Comparison of ENCODE assay signal across 11 cellular contexts in genomic region chr2:25280066-25280687, GRCh38.
DNase-seq lines count a peak whose midpoint lies in the region; ATAC-seq, FAIRE-seq and TF ChIP-seq lines count a peak whose summit lies in the region.
"Had no signal": no experiment of that assay in that cellular context is flagged by ENCODE, and none has a peak within 500 bp of the region (broad histone marks: within the 10 kb centered on the region; RNA-seq: fewer than 3 reads in every experiment).

No MANE protein-coding gene starts in this region.

- peak overlapping the region; percentile 76 for H3K27ac Mint-ChIP-seq in CD8-positive, alpha-beta T cell

- no peak for TF ChIP-seq CTCF in CD8-positive, alpha-beta T cell (IDR thresholded peaks at IDR 0.05)
- TF ChIP-seq CTCF in K562 (IDR thresholded peaks at IDR 0.05 in 2 of 3, conservative IDR thresholded peaks at IDR 0.05 in 1 of 3; ENCODE audit: insufficient read depth in 2 of 3, low read depth in 1 of 3, low read length in 3 of 3) (no peak), psoas muscle (IDR thresholded peaks at IDR 0.05) (no peak)

- H4K91ac ChIP-seq in neuronal stem cell (ENCODE audit: low read depth, low read length, poor library complexity) = no peak overlapping the region

- TF ChIP-seq EP300 in K562 (IDR thresholded peaks at IDR 0.05; ENCODE audit: low read length) = no peak

- no peaks in the 10 kb centered on the region for H3K27me3 ChIP-seq in CD8-positive, alpha-beta T cell (ENCODE audit: insufficient read depth, low read length)
- peaks cover 15 to 33% of the 10 kb centered on the region in 2 experiments; a peak in 4 of 5 replicates for H3K27me3 ChIP-seq in K562 (ENCODE audit: control insufficient read depth in 2 of 2, insufficient read depth in 2 of 2, low read length in 2 of 2)
- no peaks in the 10 kb centered on the region for H3K27me3 ChIP-seq in psoas muscle (ENCODE audit: insufficient read depth in 3 of 3, low read length in 2 of 3)
- no peaks in the 10 kb centered on the region for H3K27me3 ChIP-seq in neuronal stem cell (ENCODE audit: control insufficient read depth in 3 of 3, insufficient read depth in 3 of 3, low read depth in 1 of 3, low read length in 3 of 3)
- H3K27me3 ChIP-seq: heart right ventricle, ovary, stomach had no signal

- FAIRE-seq in K562 (lab: Jason Lieb, UNC) = peak; percentile 58
- FAIRE-seq: HTR-8/SVneo had no signal

- TF ChIP-seq POLR2A in K562 (conservative IDR thresholded peaks at IDR 0.05) = no peak

- BruUV-seq in K562 (replicated peaks; lab: Mats Ljungman, UMichigan) = no TSS peak

- H4K8ac ChIP-seq in neuronal stem cell (ENCODE audit: low read depth, low read length) = no peak overlapping the region

- H3K4ac ChIP-seq in neuronal stem cell (ENCODE audit: low read length) = no peak overlapping the region

- H3K4me1 ChIP-seq in CD8-positive, alpha-beta T cell (ENCODE audit: insufficient read depth, low read length) = peaks cover 84% of the 10 kb centered on the region
- H3K4me1 ChIP-seq in K562 (replicated peaks in 1 of 2; ENCODE audit: control insufficient read depth in 2 of 2, insufficient read depth in 2 of 2, low read length in 2 of 2) (peaks cover 0 to 17% of the 10 kb centered on the region in 2 experiments; a peak in 2 of 5 replicates), psoas muscle (peaks cover 24% of the 10 kb centered on the region), neuronal stem cell (ENCODE audit: control insufficient read depth in 2 of 2, insufficient read depth in 1 of 2, low read depth in 1 of 2, low read length in 2 of 2) (peaks cover 14 to 18% of the 10 kb centered on the region in 2 donors)

- WGBS in K562 (ENCODE audit: insufficient coverage, low coverage, missing lambda C conversion rate) = 16% methylated on average over 5 of the region's 10 CpGs
- WGBS in psoas muscle, 3 donors = 74 to 83% (median 83%) methylated on average over 9 to 10 of the region's 10 CpGs
- WGBS in neuronal stem cell (ENCODE audit: extremely low coverage in 2 of 2, insufficient read length in 2 of 2, insufficient replicate concordance in 1 of 2), 2 donors = no CpG with 5 or more reads among the region's 10 CpGs

- H2BK15ac ChIP-seq in neuronal stem cell (ENCODE audit: low read length) = no peak overlapping the region

- peaks cover 74% of the 10 kb centered on the region for H3K4me1 Mint-ChIP-seq in CD8-positive, alpha-beta T cell (ENCODE audit: low read depth)

- intact Hi-C loops in CD8-positive, alpha-beta T cell (cut with DNase I, micrococcal nuclease) = no loop called here
- intact Hi-C loops in K562 (cut with micrococcal nuclease) (no loop called here), psoas muscle (cut with DNase I) (no loop called here)

- H4K20me1 ChIP-seq in K562 (replicated peaks; ENCODE audit: control insufficient read depth, insufficient read depth, low read length) = 0 out of 2 replicates have a peak, but pooled peaks cover 4% of the 10 kb centered on the region

- no peak for TF ChIP-seq RAD21 in K562 (CRISPR knock-in tag; conservative IDR thresholded peaks at IDR 0.05 in 1 of 2, IDR thresholded peaks at IDR 0.05 in 1 of 2)

- ATAC-seq in CD8-positive, alpha-beta T cell = no peak
- ATAC-seq in K562 = no peak
- ATAC-seq in psoas muscle = no peak

- H2AK5ac ChIP-seq in neuronal stem cell (ENCODE audit: low read depth, low read length) = no peak overlapping the region

- peaks cover 20% of the 10 kb centered on the region for H3K36me3 ChIP-seq in CD8-positive, alpha-beta T cell (ENCODE audit: insufficient read depth, low read length)
- no peaks in the 10 kb centered on the region for H3K36me3 ChIP-seq in K562 (ENCODE audit: control insufficient read depth, insufficient read depth, low read length)
- peaks cover 0 to 31% of the 10 kb centered on the region in 2 donors for H3K36me3 ChIP-seq in psoas muscle (ENCODE audit: insufficient read depth in 1 of 2, low read depth in 1 of 2)
- H3K36me3 ChIP-seq in neuronal stem cell (replicated peaks in 1 of 2; ENCODE audit: control insufficient read depth in 2 of 2, insufficient read depth in 2 of 2, low read length in 2 of 2) = no peaks in the 10 kb centered on the region
- H3K36me3 ChIP-seq: ovary had no signal

- H3K27ac ChIP-seq in CD8-positive, alpha-beta T cell (ENCODE audit: low read depth, low read length) = no peak overlapping the region
- H3K27ac ChIP-seq in K562 (ENCODE audit: extremely low read depth, low read depth, low read length) (no peak overlapping the region), psoas muscle (peak overlapping the region; percentile 83), neuronal stem cell (replicated peaks; ENCODE audit: low read length) (no peak overlapping the region)
- H3K27ac ChIP-seq: ovary had no signal

- peaks cover 33% of the 10 kb centered on the region for H3K36me3 Mint-ChIP-seq in CD8-positive, alpha-beta T cell

- H3K79me1 ChIP-seq in neuronal stem cell (ENCODE audit: low read depth, low read length) = peaks cover 2% of the 10 kb centered on the region

- no peaks in the 10 kb centered on the region for H3K79me2 ChIP-seq in K562 (ENCODE audit: control insufficient read depth, insufficient read depth, low read length)

- H3K27me3 Mint-ChIP-seq in CD8-positive, alpha-beta T cell (ENCODE audit: low read depth) = no peaks in the 10 kb centered on the region

- H3K9me3 Mint-ChIP-seq in CD8-positive, alpha-beta T cell = no peaks in the 10 kb centered on the region

- no peak overlapping the region for H2BK120ac ChIP-seq in neuronal stem cell (ENCODE audit: low read depth, low read length)

- H2BK12ac ChIP-seq in neuronal stem cell (ENCODE audit: low read length) = no peak overlapping the region

- no peak overlapping the region for H3K4me3 ChIP-seq in CD8-positive, alpha-beta T cell (ENCODE audit: low read depth, low read length)
- H3K4me3 ChIP-seq in K562 (no peak overlapping the region), psoas muscle (no peak overlapping the region), neuronal stem cell (ENCODE audit: low read length in 2 of 2) (no peak overlapping the region)
- H3K4me3 ChIP-seq: heart right ventricle, ovary, stomach had no signal

- POLR2A ChIA-PET in CD8-positive, alpha-beta T cell (lab: Charles Lee) = interaction anchor here (1.5 kb wide), 1 partner anchor 15 kb away, joined by 4 read pairs; no protein-coding TSS in a partner anchor
- POLR2A ChIA-PET in K562 (lab: Yijun Ruan, JAX) = interaction anchor here (0.6 kb wide), 1 partner anchor 32 kb away, joined by 6 read pairs; no protein-coding TSS in a partner anchor
- POLR2A ChIA-PET in HEK293T (lab: Yijun Ruan, JAX) = no interaction called here

- H3K18ac ChIP-seq in neuronal stem cell (ENCODE audit: low read length) = no peak overlapping the region

- peak overlapping the region in 1 of 2 experiments; percentile 48; a peak in 1 of 4 replicates for H3K9ac ChIP-seq in K562 (ENCODE audit: insufficient read depth in 1 of 2, low read depth in 2 of 2, low read length in 2 of 2)
- H3K9ac ChIP-seq in neuronal stem cell (ENCODE audit: low read depth, low read length, poor library complexity) = no peak overlapping the region

- CTCF ChIA-PET in CD8-positive, alpha-beta T cell (lab: Charles Lee) = interaction anchor here (0.8 to 2.2 kb wide), 6 partner anchors 14 to 95 kb away, joined by 3 to 6 read pairs (median 4); no protein-coding TSS in a partner anchor
- CTCF ChIA-PET in K562 (lab: Yijun Ruan, JAX; ENCODE audit: low intra/inter-chr PET ratio) (no interaction called here), HEK293T (lab: Yijun Ruan, JAX) (no interaction called here)

- in situ Hi-C loops in K562 (cut with MboI) = no loop called here

- no peak overlapping the region for H2AFZ ChIP-seq in K562 (ENCODE audit: low read depth, low read length)
- no peak overlapping the region for H2AFZ ChIP-seq in neuronal stem cell (ENCODE audit: low read length)

- no peak overlapping the region for H3K4me3 Mint-ChIP-seq in CD8-positive, alpha-beta T cell

- no peak overlapping the region for H3K14ac ChIP-seq in neuronal stem cell (ENCODE audit: low read length)

- H3K9me3 ChIP-seq in CD8-positive, alpha-beta T cell (ENCODE audit: low read length) = no peaks in the 10 kb centered on the region
- H3K9me3 ChIP-seq in K562 (replicated peaks; ENCODE audit: control insufficient read depth, insufficient read depth, low read depth, low read length) = no peaks in the 10 kb centered on the region
- H3K9me3 ChIP-seq in psoas muscle = no peaks in the 10 kb centered on the region
- H3K9me3 ChIP-seq in neuronal stem cell (replicated peaks in 1 of 2; ENCODE audit: control insufficient read depth in 2 of 2, insufficient read depth in 1 of 2, low read depth in 1 of 2, low read length in 2 of 2) = no peaks in the 10 kb centered on the region
- H3K9me3 ChIP-seq: heart right ventricle, ovary, stomach had no signal

- H3K4me2 ChIP-seq in K562 (ENCODE audit: insufficient read depth, low read length) (no peak overlapping the region), neuronal stem cell (ENCODE audit: insufficient read depth, low read length, poor library complexity, severe bottlenecking) (no peak overlapping the region)

- H3K23ac ChIP-seq in neuronal stem cell (ENCODE audit: low read depth, low read length, poor library complexity) = no peak overlapping the region

- H2BK5ac ChIP-seq in neuronal stem cell (ENCODE audit: low read length) = no peak overlapping the region

- H3K9me1 ChIP-seq in K562 (ENCODE audit: control insufficient read depth, insufficient read depth, low read length) = no peaks in the 10 kb centered on the region

- no peak for DNase-seq in CD8-positive, alpha-beta T cell
- DNase-seq in MV-4-11 (lab: John Stamatoyannopoulos, UW) = peak; percentile 71
- no peak for DNase-seq in K562 (ENCODE audit: extremely low read depth in 1 of 4, low spot score in 3 of 4)
- peak in 1 of 2 donors; percentile 23 for DNase-seq in psoas muscle
- no peak for DNase-seq in NCI-H1694 treated with DMSO at 0.1 percent for 48 hours (lab: John Stamatoyannopoulos, UW)
- no peak for DNase-seq in neuronal stem cell (ENCODE audit: low spot score)
- DNase-seq in HEK293T (ENCODE audit: extremely low spot score) = no peak
- DNase-seq: heart right ventricle, ovary, stomach had no signal

TF ChIP-seq in K562, 482 proteins besides CTCF, POLR2A, EP300 and RAD21:
- TF ChIP-seq L3MBTL2 (IDR thresholded peaks at IDR 0.05) (peak; percentile 65), ZNF274 (IDR thresholded peaks at IDR 0.05; ENCODE audit: borderline replicate concordance, low read depth, low read length) (no peak)

TF ChIP-seq in HEK293T, 16 proteins besides CTCF, POLR2A, EP300 and RAD21 (continues in another document):
- no peak for TF ChIP-seq FOXK2 (IDR thresholded peaks at IDR 0.05)
- no peak for TF ChIP-seq ZNF384 (IDR thresholded peaks at IDR 0.05)
- TF ChIP-seq TARDBP (IDR thresholded peaks at IDR 0.05) = no peak
- no peak for TF ChIP-seq ELF4 (IDR thresholded peaks at IDR 0.05)
- TF ChIP-seq L3MBTL2 (conservative IDR thresholded peaks at IDR 0.05) = no peak
- TF ChIP-seq CTBP1 (IDR thresholded peaks at IDR 0.05; ENCODE audit: borderline replicate concordance) = no peak
- no peak for TF ChIP-seq FOXM1 (IDR thresholded peaks at IDR 0.05; ENCODE audit: borderline replicate concordance)
- no peak for TF ChIP-seq LEF1 (IDR thresholded peaks at IDR 0.05; ENCODE audit: borderline replicate concordance)
- TF ChIP-seq SUZ12 (IDR thresholded peaks at IDR 0.05) = no peak
- no peak for TF ChIP-seq ARNT (IDR thresholded peaks at IDR 0.05)
- no peak for TF ChIP-seq FOXA1 (IDR thresholded peaks at IDR 0.05)
- no peak for TF ChIP-seq HDGF (IDR thresholded peaks at IDR 0.05; ENCODE audit: borderline replicate concordance)
